In the genomic region with DNA sequence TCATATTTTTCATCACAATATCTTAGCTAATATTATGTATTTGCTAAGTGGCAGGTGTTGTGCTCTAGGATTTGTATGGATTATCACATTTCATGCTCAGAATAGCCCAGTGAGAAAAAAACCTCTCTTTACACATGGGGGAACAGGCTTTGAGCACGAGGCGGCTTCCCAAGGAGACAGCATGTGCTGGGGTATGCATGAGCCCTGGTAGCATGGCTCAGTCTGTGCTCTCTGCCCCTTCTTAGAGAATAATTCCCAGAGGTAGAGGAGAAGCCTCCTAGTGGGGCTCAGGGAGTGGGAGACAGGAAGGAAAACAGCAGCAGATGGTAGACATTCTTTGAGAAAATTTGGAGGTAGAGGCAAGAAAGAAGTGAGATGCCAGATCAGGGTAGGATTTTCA, we compare ENCODE assay signal across 23 cellular contexts.
"Had no signal": no experiment of that assay in that cellular context is flagged by ENCODE, and none has a peak within 500 bp of the region (broad histone marks: within the 10 kb centered on the region; RNA-seq: fewer than 3 reads in every experiment).

No MANE protein-coding gene starts in this region.

- H3K4me1 Mint-ChIP-seq: brain had no signal

- ATAC-seq: activated CD8-positive, alpha-beta memory T cell treated with anti-CD3 and anti-CD28 coated beads, Interleukin-2, amount 10 ng/mL, durations not matched to agents 7 days and 5 days; WTC11 had no signal

- H3K27ac ChIP-seq: Peyer's patch, RWPE1, SJCRH30 had no signal

- H3K27ac Mint-ChIP-seq: activated CD8-positive, alpha-beta memory T cell treated with anti-CD3 and anti-CD28 coated beads, Interleukin-2, amount 10 ng/mL, durations not matched to agents 7 days and 5 days; activated naive CD4-positive, alpha-beta T cell treated with anti-CD3 and anti-CD28 coated beads for 36 hours; WTC11 had no signal

- H3K4me3 Mint-ChIP-seq: activated CD8-positive, alpha-beta memory T cell treated with anti-CD3 and anti-CD28 coated beads, Interleukin-2, amount 10 ng/mL, durations not matched to agents 7 days and 5 days; activated naive CD4-positive, alpha-beta T cell treated with anti-CD3 and anti-CD28 coated beads for 36 hours; activated naive CD8-positive, alpha-beta T cell; activated T-cell treated with anti-CD3 and anti-CD28 coated beads, Interleukin-2, amount 50 U/mL, for 24 hours; brain; WTC11 had no signal

- DNase-seq: activated CD4-positive, alpha-beta T cell treated with anti-CD3 and anti-CD28 coated beads, Interleukin-2, amount 50 U/mL, for 1 hour; activated CD4-positive, CD25-positive, alpha-beta regulatory T cell treated with anti-CD3 and anti-CD28 coated beads, Interleukin-2, amount 50 U/mL, for 72 hours; activated CD8-positive, alpha-beta memory T cell treated with anti-CD3 and anti-CD28 coated beads, Interleukin-2, amount 10 ng/mL, durations not matched to agents 7 days and 5 days; activated gamma-delta T cell; activated naive CD4-positive, alpha-beta T cell treated with anti-CD3 and anti-CD28 coated beads for 36 hours; activated T-cell treated with anti-CD3 and anti-CD28 coated beads, Interleukin-2, amount 50 U/mL, for 24 hours; amygdala; KG1; NCI-H1048; NCI-H187 treated with DMSO at 0.1 percent for 48 hours; NCI-H2081 treated with DMSO at 0.1 percent for 48 hours; NCI-H226; NCI-H526 treated with DMSO at 0.1 percent for 48 hours; Peyer's patch; Right ventricle myocardium superior; SK-N-SH; T-helper 1 cell; T-helper 9 cell had no signal

- H3K27me3 Mint-ChIP-seq: activated CD8-positive, alpha-beta memory T cell treated with anti-CD3 and anti-CD28 coated beads, Interleukin-2, amount 10 ng/mL, durations not matched to agents 7 days and 5 days; activated naive CD8-positive, alpha-beta T cell; activated T-cell treated with anti-CD3 and anti-CD28 coated beads, Interleukin-2, amount 50 U/mL, for 24 hours; brain had no signal

- H3K36me3 ChIP-seq: Peyer's patch had no signal

- H3K4me1 ChIP-seq: Peyer's patch had no signal

- H3K27me3 ChIP-seq: Peyer's patch, SJCRH30 had no signal

- H3K4me3 ChIP-seq: Peyer's patch, SJCRH30 had no signal

- H3K9me3 ChIP-seq: Peyer's patch, SJCRH30, SK-N-SH had no signal
